In genomic region chr5:31569065-31569464, GRCh38 we compare ENCODE assay signal across 21 cellular contexts. TPM values are rescaled to one million over a fixed set of nuclear protein-coding genes. Genes with fewer than 3 reads are reported as not detected.
DNase-seq lines count a peak whose midpoint lies in the region; FAIRE-seq and TF ChIP-seq lines count a peak whose summit lies in the region.
"Had no signal": no experiment of that assay in that cellular context is flagged by ENCODE, and none has a peak within 500 bp of the region (broad histone marks: within the 10 kb centered on the region; RNA-seq: fewer than 3 reads in every experiment).

No MANE protein-coding gene starts in this region.

- H3K9me3 Mint-ChIP-seq in Caco-2 (ENCODE audit: unreplicated experiment) = peaks cover 24% of the 10 kb centered on the region
- H3K9me3 Mint-ChIP-seq: CD8-positive, alpha-beta T cell had no signal

- no peaks in the 10 kb centered on the region for H3K4me1 Mint-ChIP-seq in Caco-2 (ENCODE audit: low read depth, unreplicated experiment)
- H3K4me1 Mint-ChIP-seq: CD4-positive, CD25-positive, alpha-beta regulatory T cell; GM23338 had no signal

- peak; percentile 34 for FAIRE-seq in G401.6 (lab: Jason Lieb, UNC)
- FAIRE-seq in islet of Langerhans (lab: Jason Lieb, UNC) = peak; percentile 27
- FAIRE-seq: D721Med, GM12891, GM18507 had no signal

- POLR2A ChIA-PET in Caco-2 (lab: Charles Lee) = no interaction called here

- no peak overlapping the region for H3K9ac ChIP-seq in SK-N-MC (ENCODE audit: insufficient read length)
- H3K9ac ChIP-seq: BLaER1 had no signal

- DNase-seq in SK-N-MC (ENCODE audit: low read depth, low spot score) (no peak), SK-N-DZ (ENCODE audit: low spot score) (no peak), Caco-2 (no peak), dermis blood vessel endothelial cell (no peak)
- DNase-seq: CD4-positive, CD25-positive, alpha-beta regulatory T cell; CD8-positive, alpha-beta T cell; DMS 273 treated with DMSO at 0.1 percent for 48 hours; DMS79; EL; GF-D8; HFFc6 had no signal

- H3K9me3 ChIP-seq in SK-N-MC (ENCODE audit: low read depth, low read length) (no peaks in the 10 kb centered on the region), Caco-2 (peaks cover 15% of the 10 kb centered on the region)

- no peaks in the 10 kb centered on the region for H3K36me3 Mint-ChIP-seq in Caco-2 (ENCODE audit: insufficient read depth, unreplicated experiment)
- H3K36me3 Mint-ChIP-seq: CD8-positive, alpha-beta T cell had no signal

- TF ChIP-seq CTCF in Caco-2 (IDR thresholded peaks at IDR 0.05; ENCODE audit: insufficient read depth in 1 of 2, low read depth in 1 of 2, low read length in 1 of 2, severe bottlenecking in 1 of 2, unreplicated experiment in 1 of 2) = no peak

- no peak overlapping the region for H3K27ac Mint-ChIP-seq in Caco-2 (ENCODE audit: unreplicated experiment)
- H3K27ac Mint-ChIP-seq: B cell; CD4-positive, CD25-positive, alpha-beta regulatory T cell; CD8-positive, alpha-beta T cell; GM23338; HFFc6 had no signal

- peaks cover 9% of the 10 kb centered on the region for H3K27me3 Mint-ChIP-seq in Caco-2 (ENCODE audit: insufficient read depth, unreplicated experiment)

- no peak overlapping the region for H3K4me3 Mint-ChIP-seq in Caco-2 (ENCODE audit: unreplicated experiment)
- H3K4me3 Mint-ChIP-seq: B cell; CD4-positive, CD25-positive, alpha-beta regulatory T cell; CD8-positive, alpha-beta T cell; GM23338; HFFc6 had no signal

- no TSS peak for BruUV-seq in Caco-2 (replicated peaks; lab: Mats Ljungman, UMichigan)

- H3K36me3 ChIP-seq in SK-N-MC (ENCODE audit: insufficient read depth, low read length) = no peaks in the 10 kb centered on the region
- H3K36me3 ChIP-seq in Caco-2 (ENCODE audit: control insufficient read depth, insufficient read depth, low read length) = no peaks in the 10 kb centered on the region
- H3K36me3 ChIP-seq: HAP-1 had no signal

- no peaks in the 10 kb centered on the region for H3K27me3 ChIP-seq in Caco-2 (replicated peaks; ENCODE audit: control insufficient read depth, insufficient read depth, low read length)
- H3K27me3 ChIP-seq: BLaER1 had no signal

- H3K4me3 ChIP-seq in SK-N-MC (peak overlapping the region; percentile 25; the same call in 1 of the 2 replicates), Caco-2 (ENCODE audit: low read depth, low read length) (no peak overlapping the region)
- H3K4me3 ChIP-seq: BLaER1, GM23338, HAP-1 had no signal

- H3K27ac ChIP-seq in SK-N-MC = peak overlapping the region; percentile 61; the same call in 1 of the 2 replicates
- H3K27ac ChIP-seq: BLaER1, C4-2B had no signal

- no peaks in the 10 kb centered on the region for H3K4me1 ChIP-seq in Caco-2
- H3K4me1 ChIP-seq: BLaER1, HAP-1 had no signal

- CTCF ChIA-PET in Caco-2 (lab: Charles Lee) = interaction anchor here (0.7 kb wide), 1 partner anchor 700 kb away, joined by 4 read pairs; no protein-coding TSS in a partner anchor

- intact Hi-C loops in Caco-2 (cut with micrococcal nuclease; ENCODE audit: unreplicated experiment) = no loop called here

RNA-seq across cellular contexts. Expression of gene C5orf22, which starts 37.0 kb away (rescaled TPM):
- 26.6 and 27.1 TPM in 2 replicates for polyA plus RNA-seq in SK-N-DZ (2014; cell fraction: cytosol; rRNA removed)
- 7.9 and 15.1 TPM in 2 replicates for polyA plus RNA-seq in SK-N-DZ (2014; cell fraction: nucleus; rRNA removed)
- 27.9 and 31.9 TPM in 2 replicates for total RNA-seq in Caco-2 (2022)
- 14.6 and 23.0 TPM in 2 replicates for total RNA-seq in dermis blood vessel endothelial cell

RNA-seq across cellular contexts. Expression of gene DROSHA, which starts 37.2 kb away (rescaled TPM):
- 56.9 and 63.6 TPM in 2 replicates for polyA plus RNA-seq in SK-N-DZ (2014; cell fraction: cytosol; rRNA removed)
- polyA plus RNA-seq in SK-N-DZ (2014; cell fraction: nucleus; rRNA removed) = 76.9 and 130 TPM in 2 replicates
- total RNA-seq in Caco-2 (2022) (88.4 and 88.9 TPM in 2 replicates), dermis blood vessel endothelial cell (54.5 and 85.2 TPM in 2 replicates)
